Comparison of ENCODE assay signal across 1 cellular context in genomic region chr19:16117594-16118033, GRCh38.
A peak's percentile ranks its signal among the peaks of the same experiment; 100 is the strongest.
TF ChIP-seq lines count a peak whose summit lies in the region.

No MANE protein-coding gene starts in this region.

TF ChIP-seq in H1, 55 proteins besides CTCF, POLR2A, EP300 and RAD21:
- TF ChIP-seq CHD7 (IDR thresholded peaks at IDR 0.05; ENCODE audit: insufficient replicate concordance, low read length) (no peak), POLR2AphosphoS5 (IDR thresholded peaks at IDR 0.05; ENCODE audit: low read depth, low read length) (0 out of 2 replicates have a peak, but pooled peaks have one; percentile 18)
TF ChIP-seq in H1: peak in this region for 1.
